ENCODE assay signal across 1 cellular context in genomic region chr6:34237722-34238506, GRCh38.
TF ChIP-seq lines count a peak whose summit lies in the region.

No MANE protein-coding gene starts in this region.

TF ChIP-seq in K562, 482 proteins besides CTCF, POLR2A, EP300 and RAD21 (continued from another document and continues in another):
- TF ChIP-seq GABPB1 (CRISPR knock-in tag; IDR thresholded peaks at IDR 0.05) (peak; percentile 91), RCOR1 (IDR thresholded peaks at IDR 0.05; ENCODE audit: borderline replicate concordance in 1 of 2, low read depth in 2 of 2, low read length in 2 of 2) (peak in 1 of 2 experiments; percentile 80; a peak in 2 of 4 replicates), ZKSCAN1 (IDR thresholded peaks at IDR 0.05; ENCODE audit: low read depth, low read length) (peak; percentile 83), RBM39 (optimal IDR thresholded peaks at IDR 0.05; ENCODE audit: low read depth, low read length) (peak; percentile 23), HEY1 (CRISPR knock-in tag; IDR thresholded peaks at IDR 0.05; ENCODE audit: borderline replicate concordance) (no peak), OTX1 (CRISPR knock-in tag; IDR thresholded peaks at IDR 0.05) (peak; percentile 83; the same call in 1 of the 2 replicates), ZNF584 (CRISPR knock-in tag; IDR thresholded peaks at IDR 0.05; ENCODE audit: low read depth) (no peak), NFRKB (IDR thresholded peaks at IDR 0.05; ENCODE audit: low read depth) (peak; percentile 82), MAX (CRISPR knock-in tag; IDR thresholded peaks at IDR 0.05) (peak; percentile 99), NCOR1 (IDR thresholded peaks at IDR 0.05) (peak; percentile 39; the same call in 1 of the 2 replicates), SREBF2 (CRISPR knock-in tag; IDR thresholded peaks at IDR 0.05) (no peak), ZBTB33 (CRISPR knock-in tag; IDR thresholded peaks at IDR 0.05) (peak; percentile 96), FOXJ3 (CRISPR knock-in tag; IDR thresholded peaks at IDR 0.05) (no peak), TGIF2 (CRISPR knock-in tag; IDR thresholded peaks at IDR 0.05) (peak; percentile 99), ELK3 (CRISPR knock-in tag; IDR thresholded peaks at IDR 0.05) (no peak), E2F6 (IDR thresholded peaks at IDR 0.05; ENCODE audit: borderline replicate concordance in 1 of 2, extremely low read depth in 1 of 2, insufficient read depth in 1 of 2, insufficient read length in 1 of 2, low read depth in 1 of 2, low read length in 1 of 2, poor library complexity in 1 of 2, severe bottlenecking in 1 of 2) (peak; percentile 99 to 100), HDGF (IDR thresholded peaks at IDR 0.05) (no peak), IFI16 (CRISPR knock-in tag; IDR thresholded peaks at IDR 0.05) (no peak), CCNT2 (IDR thresholded peaks at IDR 0.05; ENCODE audit: borderline replicate concordance, extremely low read depth, insufficient read length, low read depth, low read length) (peak; percentile 94), NCOA6 (IDR thresholded peaks at IDR 0.05) (no peak), SMAD1 (IDR thresholded peaks at IDR 0.05; ENCODE audit: low read depth, low read length, partially characterized antibody) (no peak), SETDB1 (IDR thresholded peaks at IDR 0.05; ENCODE audit: low read length) (no peak), ZNF165 (CRISPR knock-in tag; IDR thresholded peaks at IDR 0.05; ENCODE audit: borderline replicate concordance) (no peak), DNMT1 (IDR thresholded peaks at IDR 0.05) (no peak), ZNF174 (CRISPR knock-in tag; IDR thresholded peaks at IDR 0.05) (no peak), EZH2 (IDR thresholded peaks at IDR 0.05; ENCODE audit: borderline replicate concordance, low read depth, low read length) (no peak), ZNF140 (CRISPR knock-in tag; IDR thresholded peaks at IDR 0.05) (no peak), ZNF232 (CRISPR knock-in tag; IDR thresholded peaks at IDR 0.05) (peak; percentile 97), ZSCAN32 (CRISPR knock-in tag; IDR thresholded peaks at IDR 0.05) (no peak), PTTG1 (tag; IDR thresholded peaks at IDR 0.05; ENCODE audit: low read depth) (no peak), NCOA1 (IDR thresholded peaks at IDR 0.05; ENCODE audit: low read depth) (no peak), HIVEP1 (CRISPR knock-in tag; IDR thresholded peaks at IDR 0.05) (no peak), CSDE1 (IDR thresholded peaks at IDR 0.05) (no peak), ZNF212 (CRISPR knock-in tag; IDR thresholded peaks at IDR 0.05) (no peak), TSC22D4 (tag; IDR thresholded peaks at IDR 0.05) (no peak), NFXL1 (CRISPR knock-in tag; IDR thresholded peaks at IDR 0.05) (no peak), E2F5 (CRISPR knock-in tag; IDR thresholded peaks at IDR 0.05) (peak; percentile 98), SP1 (CRISPR knock-in tag; IDR thresholded peaks at IDR 0.05) (no peak; the same call in 1 of the 2 replicates), CCAR2 (IDR thresholded peaks at IDR 0.05; ENCODE audit: low read depth, low read length) (no peak), PATZ1 (CRISPR knock-in tag; IDR thresholded peaks at IDR 0.05; ENCODE audit: borderline replicate concordance) (no peak), HDAC2 (IDR thresholded peaks at IDR 0.05) (peak; percentile 39; the same call in 1 of the 2 replicates), PPARD (CRISPR knock-in tag; IDR thresholded peaks at IDR 0.05) (no peak), ZZZ3 (IDR thresholded peaks at IDR 0.05) (no peak), RUNX1 (IDR thresholded peaks at IDR 0.05; ENCODE audit: low read depth) (no peak), ZBTB26 (CRISPR knock-in tag; IDR thresholded peaks at IDR 0.05) (0 out of 2 replicates have a peak, but pooled peaks have one; percentile 37), ZNF561 (CRISPR knock-in tag; conservative IDR thresholded peaks at IDR 0.05) (no peak), RHOXF2B (CRISPR knock-in tag; conservative IDR thresholded peaks at IDR 0.05) (no peak), TAF7 (tag; IDR thresholded peaks at IDR 0.05) (no peak), ZNF780A (CRISPR knock-in tag; IDR thresholded peaks at IDR 0.05) (no peak), ERF (CRISPR knock-in tag; IDR thresholded peaks at IDR 0.05) (no peak), HCFC1 (IDR thresholded peaks at IDR 0.05; ENCODE audit: low read depth, low read length) (peak; percentile 67), SMARCE1 (IDR thresholded peaks at IDR 0.05) (no peak), HNRNPK (IDR thresholded peaks at IDR 0.05; ENCODE audit: low read depth, low read length, poor library complexity, severe bottlenecking) (peak; percentile 90), SPI1 (IDR thresholded peaks at IDR 0.05; ENCODE audit: borderline replicate concordance, low read depth, low read length) (peak; percentile 67; the same call in 1 of the 2 replicates), ZNF449 (CRISPR knock-in tag; IDR thresholded peaks at IDR 0.05) (no peak), ELF1 (tag; IDR thresholded peaks at IDR 0.05) (peak; percentile 77), ZBTB2 (IDR thresholded peaks at IDR 0.05) (peak; percentile 38; the same call in 1 of the 2 replicates), KLF6 (CRISPR knock-in tag; IDR thresholded peaks at IDR 0.05; ENCODE audit: borderline replicate concordance) (0 out of 2 replicates have a peak, but pooled peaks have one; percentile 28)
- TF ChIP-seq, protein P1, sequence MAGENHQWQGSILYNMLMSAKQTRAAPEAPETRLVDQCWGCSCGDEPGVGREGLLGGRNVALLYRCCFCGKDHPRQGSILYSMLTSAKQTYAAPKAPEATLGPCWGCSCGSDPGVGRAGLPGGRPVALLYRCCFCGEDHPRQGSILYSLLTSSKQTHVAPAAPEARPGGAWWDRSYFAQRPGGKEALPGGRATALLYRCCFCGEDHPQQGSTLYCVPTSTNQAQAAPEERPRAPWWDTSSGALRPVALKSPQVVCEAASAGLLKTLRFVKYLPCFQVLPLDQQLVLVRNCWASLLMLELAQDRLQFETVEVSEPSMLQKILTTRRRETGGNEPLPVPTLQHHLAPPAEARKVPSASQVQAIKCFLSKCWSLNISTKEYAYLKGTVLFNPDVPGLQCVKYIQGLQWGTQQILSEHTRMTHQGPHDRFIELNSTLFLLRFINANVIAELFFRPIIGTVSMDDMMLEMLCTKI (IDR thresholded peaks at IDR 0.05; ENCODE audit: partially characterized antibody), result no peak
- TF ChIP-seq, protein P2, sequence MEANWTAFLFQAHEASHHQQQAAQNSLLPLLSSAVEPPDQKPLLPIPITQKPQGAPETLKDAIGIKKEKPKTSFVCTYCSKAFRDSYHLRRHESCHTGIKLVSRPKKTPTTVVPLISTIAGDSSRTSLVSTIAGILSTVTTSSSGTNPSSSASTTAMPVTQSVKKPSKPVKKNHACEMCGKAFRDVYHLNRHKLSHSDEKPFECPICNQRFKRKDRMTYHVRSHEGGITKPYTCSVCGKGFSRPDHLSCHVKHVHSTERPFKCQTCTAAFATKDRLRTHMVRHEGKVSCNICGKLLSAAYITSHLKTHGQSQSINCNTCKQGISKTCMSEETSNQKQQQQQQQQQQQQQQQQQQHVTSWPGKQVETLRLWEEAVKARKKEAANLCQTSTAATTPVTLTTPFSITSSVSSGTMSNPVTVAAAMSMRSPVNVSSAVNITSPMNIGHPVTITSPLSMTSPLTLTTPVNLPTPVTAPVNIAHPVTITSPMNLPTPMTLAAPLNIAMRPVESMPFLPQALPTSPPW (CRISPR knock-in tag; IDR thresholded peaks at IDR 0.05), result peak; percentile 92
- TF ChIP-seq, protein P3, sequence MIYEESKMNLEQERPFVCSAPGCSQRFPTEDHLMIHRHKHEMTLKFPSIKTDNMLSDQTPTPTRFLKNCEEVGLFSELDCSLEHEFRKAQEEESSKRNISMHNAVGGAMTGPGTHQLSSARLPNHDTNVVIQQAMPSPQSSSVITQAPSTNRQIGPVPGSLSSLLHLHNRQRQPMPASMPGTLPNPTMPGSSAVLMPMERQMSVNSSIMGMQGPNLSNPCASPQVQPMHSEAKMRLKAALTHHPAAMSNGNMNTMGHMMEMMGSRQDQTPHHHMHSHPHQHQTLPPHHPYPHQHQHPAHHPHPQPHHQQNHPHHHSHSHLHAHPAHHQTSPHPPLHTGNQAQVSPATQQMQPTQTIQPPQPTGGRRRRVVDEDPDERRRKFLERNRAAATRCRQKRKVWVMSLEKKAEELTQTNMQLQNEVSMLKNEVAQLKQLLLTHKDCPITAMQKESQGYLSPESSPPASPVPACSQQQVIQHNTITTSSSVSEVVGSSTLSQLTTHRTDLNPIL (CRISPR knock-in tag; IDR thresholded peaks at IDR 0.05), result no peak
